8 cellular contexts compared by ENCODE assay signal in genomic region chr4:102759835-102760644, GRCh38. TPM values are rescaled to one million over a fixed set of nuclear protein-coding genes. Genes with fewer than 3 reads are reported as not detected.
DNase-seq lines count a peak whose midpoint lies in the region; ATAC-seq and TF ChIP-seq lines count a peak whose summit lies in the region.

No MANE protein-coding gene starts in this region.

- DNase-seq in GM04503 (ENCODE audit: low read depth) (peak; percentile 26), GM20000 (ENCODE audit: low spot score) (peak; percentile 67), SK-N-MC (ENCODE audit: low read depth, low spot score) (no peak), colonic mucosa (peak; percentile 35), left kidney (ENCODE audit: low read depth, low spot score) (peak; percentile 68), SHP77 (lab: John Stamatoyannopoulos, UW) (no peak)

- H3K27ac ChIP-seq in SK-N-MC (no peak overlapping the region), colonic mucosa (peak overlapping the region; percentile 82)

- H3K4me3 ChIP-seq in SK-N-MC (peak overlapping the region; percentile 97), colonic mucosa (peak overlapping the region; percentile 80)

- peak; percentile 54 for ATAC-seq in HG03520 (IDR thresholded peaks at IDR 0.05; ENCODE audit: unreplicated experiment)

- H3K9me3 ChIP-seq in SK-N-MC (ENCODE audit: low read depth, low read length) (no peaks in the 10 kb centered on the region), colonic mucosa (no peaks in the 10 kb centered on the region)

- H3K4me1 ChIP-seq in colonic mucosa, result no peaks in the 10 kb centered on the region

- H3K27me3 ChIP-seq in colonic mucosa, result no peaks in the 10 kb centered on the region

- peak overlapping the region; percentile 94 for H3K4me3 Mint-ChIP-seq in stimulated activated naive CD8-positive, alpha-beta T cell treated with anti-CD3 and anti-CD28 coated beads, Interleukin-15, Interleukin-2, amounts not matched to agents 100 ng/mL and 50 ng/mL, for 24 hours

- H3K9me3 Mint-ChIP-seq in stimulated activated naive CD8-positive, alpha-beta T cell treated with anti-CD3 and anti-CD28 coated beads, Interleukin-15, Interleukin-2, amounts not matched to agents 100 ng/mL and 50 ng/mL, for 24 hours, result no peaks in the 10 kb centered on the region

- H3K36me3 Mint-ChIP-seq in stimulated activated naive CD8-positive, alpha-beta T cell treated with anti-CD3 and anti-CD28 coated beads, Interleukin-15, Interleukin-2, amounts not matched to agents 100 ng/mL and 50 ng/mL, for 24 hours (ENCODE audit: low read depth), result peaks cover 14% of the 10 kb centered on the region

- H3K4me1 Mint-ChIP-seq in stimulated activated naive CD8-positive, alpha-beta T cell treated with anti-CD3 and anti-CD28 coated beads, Interleukin-15, Interleukin-2, amounts not matched to agents 100 ng/mL and 50 ng/mL, for 24 hours (ENCODE audit: low read depth), result peaks cover 40% of the 10 kb centered on the region

- H3K27ac Mint-ChIP-seq in stimulated activated naive CD8-positive, alpha-beta T cell treated with anti-CD3 and anti-CD28 coated beads, Interleukin-15, Interleukin-2, amounts not matched to agents 100 ng/mL and 50 ng/mL, for 24 hours, result peak overlapping the region; percentile 90

- H3K9ac ChIP-seq in SK-N-MC (ENCODE audit: insufficient read length) (peak overlapping the region; percentile 67), colonic mucosa (ENCODE audit: low read depth in 2 of 2, low read length in 2 of 2) (peak overlapping the region; percentile 69 to 80)

- H3K36me3 ChIP-seq in SK-N-MC (ENCODE audit: insufficient read depth, low read length) (no peaks in the 10 kb centered on the region), colonic mucosa (no peaks in the 10 kb centered on the region)

- intact Hi-C loops in colonic mucosa (cut with DNase I), result no loop called here

- TF ChIP-seq CTCF in GM20000 (IDR thresholded peaks at IDR 0.05; ENCODE audit: extremely low read depth, missing control alignments), result no peak
- no peak for TF ChIP-seq CTCF in colonic mucosa (IDR thresholded peaks at IDR 0.05)

- H3K27me3 Mint-ChIP-seq in stimulated activated naive CD8-positive, alpha-beta T cell treated with anti-CD3 and anti-CD28 coated beads, Interleukin-15, Interleukin-2, amounts not matched to agents 100 ng/mL and 50 ng/mL, for 24 hours, result no peaks in the 10 kb centered on the region

RNA-seq across cellular contexts. Expression of gene MANBA, which starts 0.7 kb away (rescaled TPM):
- 10 to 100 TPM; 16.3 to 21.8 TPM for total RNA-seq in colonic mucosa

Comparison
In these comparisons a context has a peak if more than half of its experiments do, and no peak if none do; other contexts are left out.
1. DNase-seq: peak in GM04503 (single experiment), GM20000 (single experiment), colonic mucosa (single experiment) and left kidney (single experiment); none in SK-N-MC (single experiment) and SHP77 (0 of 2).